In genomic region chr7:45482451-45482850, GRCh38 we compare ENCODE assay signal across 27 cellular contexts.
"Had no signal": no experiment of that assay in that cellular context is flagged by ENCODE, and none has a peak within 500 bp of the region (broad histone marks: within the 10 kb centered on the region; RNA-seq: fewer than 3 reads in every experiment).

No MANE protein-coding gene starts in this region.

- H3K9me3 ChIP-seq: adrenal gland had no signal

- H3K27me3 ChIP-seq: adrenal gland had no signal

- H3K9me3 Mint-ChIP-seq: activated CD4-positive, alpha-beta memory T cell treated with anti-CD3 and anti-CD28 coated beads for 36 hours; activated CD4-positive, alpha-beta T cell treated with anti-CD3 and anti-CD28 coated beads, Interleukin-2, amount 10 ng/mL, durations not matched to agents 7 days and 5 days; activated naive CD4-positive, alpha-beta T cell treated with anti-CD3 and anti-CD28 coated beads, Interleukin-2, amount 10 ng/mL, durations not matched to agents 7 days and 5 days; activated naive CD8-positive, alpha-beta T cell treated with anti-CD3 and anti-CD28 coated beads for 36 hours; activated T-helper 17 cell treated with anti-CD3 and anti-CD28 coated beads, Interleukin-2, amount 50 U/mL, for 72 hours; T-cell had no signal

- H3K36me3 ChIP-seq: adrenal gland had no signal

- H3K4me3 ChIP-seq: adrenal gland, K562, SK-N-MC had no signal

- H3K27ac ChIP-seq: adrenal gland, SK-N-MC, VCaP had no signal

- ATAC-seq: activated T-helper 17 cell treated with anti-CD3 and anti-CD28 coated beads, Interleukin-2, amount 50 U/mL, for 72 hours; K562; Right ventricle myocardium inferior; T-cell had no signal

- H3K27me3 Mint-ChIP-seq: activated CD4-positive, alpha-beta memory T cell treated with anti-CD3 and anti-CD28 coated beads for 36 hours; activated CD4-positive, alpha-beta T cell treated with anti-CD3 and anti-CD28 coated beads, Interleukin-2, amount 10 ng/mL, durations not matched to agents 7 days and 5 days; activated naive CD4-positive, alpha-beta T cell treated with anti-CD3 and anti-CD28 coated beads, Interleukin-2, amount 10 ng/mL, durations not matched to agents 7 days and 5 days had no signal

- H3K4me3 Mint-ChIP-seq: activated CD4-positive, alpha-beta memory T cell treated with anti-CD3 and anti-CD28 coated beads for 36 hours; activated CD4-positive, alpha-beta T cell treated with anti-CD3 and anti-CD28 coated beads, Interleukin-2, amount 10 ng/mL, durations not matched to agents 7 days and 5 days; activated naive CD4-positive, alpha-beta T cell treated with anti-CD3 and anti-CD28 coated beads, Interleukin-2, amount 10 ng/mL, durations not matched to agents 7 days and 5 days; activated naive CD8-positive, alpha-beta T cell treated with anti-CD3 and anti-CD28 coated beads for 36 hours; activated T-helper 17 cell treated with anti-CD3 and anti-CD28 coated beads, Interleukin-2, amount 50 U/mL, for 72 hours; T-cell had no signal

- H3K27ac Mint-ChIP-seq: activated CD4-positive, alpha-beta memory T cell treated with anti-CD3 and anti-CD28 coated beads for 36 hours; activated CD4-positive, alpha-beta T cell treated with anti-CD3 and anti-CD28 coated beads, Interleukin-2, amount 10 ng/mL, durations not matched to agents 7 days and 5 days; activated naive CD4-positive, alpha-beta T cell treated with anti-CD3 and anti-CD28 coated beads, Interleukin-2, amount 10 ng/mL, durations not matched to agents 7 days and 5 days; activated naive CD8-positive, alpha-beta T cell treated with anti-CD3 and anti-CD28 coated beads for 36 hours; activated T-helper 17 cell treated with anti-CD3 and anti-CD28 coated beads, Interleukin-2, amount 50 U/mL, for 72 hours; T-cell had no signal

- H3K36me3 Mint-ChIP-seq: activated CD4-positive, alpha-beta memory T cell treated with anti-CD3 and anti-CD28 coated beads for 36 hours; activated naive CD4-positive, alpha-beta T cell treated with anti-CD3 and anti-CD28 coated beads, Interleukin-2, amount 10 ng/mL, durations not matched to agents 7 days and 5 days; activated naive CD8-positive, alpha-beta T cell treated with anti-CD3 and anti-CD28 coated beads for 36 hours; T-cell had no signal

- DNase-seq: activated CD4-positive, alpha-beta memory T cell treated with anti-CD3 and anti-CD28 coated beads for 36 hours; activated CD4-positive, alpha-beta T cell treated with anti-CD3 and anti-CD28 coated beads, Interleukin-2, amount 10 ng/mL, durations not matched to agents 7 days and 5 days; activated CD4-positive, CD25-positive, alpha-beta regulatory T cell; activated gamma-delta T cell; activated naive CD4-positive, alpha-beta T cell treated with anti-CD3 and anti-CD28 coated beads, Interleukin-2, amount 10 ng/mL, durations not matched to agents 7 days and 5 days; activated naive CD8-positive, alpha-beta T cell treated with anti-CD3 and anti-CD28 coated beads for 36 hours; activated T-cell treated with anti-CD3 and anti-CD28 coated beads for 4 hours; activated T-cell treated with anti-CD3 and anti-CD28 coated beads, Interleukin-2, amount 50 U/mL, for 48 hours; adrenal gland; anterior cingulate cortex; cerebellar nuclear complex; Kasumi-1; NCI-H1048; NCI-H146; NCI-H187 treated with DMSO at 0.1 percent for 48 hours; NCI-H2081 treated with DMSO at 0.1 percent for 48 hours; NCI-H446; NCI-H524; RPMI8226; T-cell; T-helper 2 cell; T1000 had no signal

- H3K4me1 Mint-ChIP-seq: activated CD4-positive, alpha-beta T cell treated with anti-CD3 and anti-CD28 coated beads, Interleukin-2, amount 10 ng/mL, durations not matched to agents 7 days and 5 days; activated naive CD4-positive, alpha-beta T cell treated with anti-CD3 and anti-CD28 coated beads, Interleukin-2, amount 10 ng/mL, durations not matched to agents 7 days and 5 days; activated naive CD8-positive, alpha-beta T cell treated with anti-CD3 and anti-CD28 coated beads for 36 hours; activated T-helper 17 cell treated with anti-CD3 and anti-CD28 coated beads, Interleukin-2, amount 50 U/mL, for 72 hours; T-cell had no signal

- H3K4me1 ChIP-seq: adrenal gland had no signal
